13 cellular contexts compared by ENCODE assay signal in the genomic region with DNA sequence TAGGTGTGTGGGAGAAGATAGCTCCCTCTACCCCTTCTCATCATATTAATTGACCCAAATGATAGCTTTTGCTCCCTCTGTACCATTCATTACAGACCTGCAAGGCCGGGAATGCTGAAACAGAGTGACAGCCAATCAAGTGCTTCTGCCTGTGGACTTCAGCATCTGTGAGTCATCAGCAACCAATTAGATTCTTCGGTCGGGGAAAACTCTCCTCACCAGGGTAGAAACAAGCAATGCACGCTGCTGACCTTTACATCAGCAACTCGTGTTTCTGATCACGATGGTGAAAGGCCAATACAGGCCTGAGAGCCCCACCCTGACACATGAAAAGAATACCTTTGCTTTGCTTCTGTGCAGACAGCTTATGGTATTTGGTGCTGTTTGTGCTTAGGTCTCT.
A peak's percentile ranks its signal among the peaks of the same experiment; 100 is the strongest.
DNase-seq lines count a peak whose midpoint lies in the region; ATAC-seq, FAIRE-seq and TF ChIP-seq lines count a peak whose summit lies in the region.
"Had no signal": no experiment of that assay in that cellular context is flagged by ENCODE, and none has a peak within 500 bp of the region (broad histone marks: within the 10 kb centered on the region; RNA-seq: fewer than 3 reads in every experiment).

No MANE protein-coding gene starts in this region.

- no peak for FAIRE-seq in kidney (lab: Jason Lieb, UNC)
- FAIRE-seq: endometrium had no signal

- no peak for TF ChIP-seq CTCF in HFF-Myc (IDR thresholded peaks at IDR 0.05; ENCODE audit: low read depth, low read length, missing control alignments)
- TF ChIP-seq CTCF in cardiac fibroblast (IDR thresholded peaks at IDR 0.05; ENCODE audit: low read depth, low read length), result no peak
- no peak for TF ChIP-seq CTCF in kidney (IDR thresholded peaks at IDR 0.05; ENCODE audit: borderline replicate concordance, extremely low read depth, insufficient read depth)

- intact Hi-C loops in kidney (cut with DNase I), result no loop called here

- no peaks in the 10 kb centered on the region for H3K9me3 ChIP-seq in mesodermal cell (ENCODE audit: control insufficient read depth, low read length)
- no peaks in the 10 kb centered on the region for H3K9me3 ChIP-seq in kidney (ENCODE audit: control insufficient read depth in 1 of 2, low read length in 2 of 2)

- H3K4me1 ChIP-seq in mesodermal cell (ENCODE audit: control insufficient read depth, insufficient read depth, low read length, poor library complexity, severe bottlenecking), result peaks cover 3% of the 10 kb centered on the region
- H3K4me1 ChIP-seq in kidney (ENCODE audit: control insufficient read depth in 1 of 2, insufficient read depth in 1 of 2, low read depth in 1 of 2, low read length in 2 of 2), result no peaks in the 10 kb centered on the region

- 20% methylated on average over 1 to 3 of the region's 6 CpGs for WGBS in mesodermal cell (ENCODE audit: insufficient coverage in 2 of 2), 2 experiments

- ATAC-seq in GM21619 (IDR thresholded peaks at IDR 0.05; ENCODE audit: unreplicated experiment) (no peak), GM18520 (IDR thresholded peaks at IDR 0.05; ENCODE audit: unreplicated experiment) (no peak)
- ATAC-seq: activated T-cell treated with anti-CD3 and anti-CD28 coated beads, Interleukin-2, amount 50 U/mL, for 72 hours; natural killer cell; T-helper 17 cell had no signal

- H3K4me3 ChIP-seq in HFF-Myc (replicated peaks; ENCODE audit: low read depth, low read length), result no peak overlapping the region
- H3K4me3 ChIP-seq in cardiac fibroblast (replicated peaks in 1 of 2; ENCODE audit: low read depth in 2 of 2, low read length in 2 of 2), result no peak overlapping the region
- no peak overlapping the region for H3K4me3 ChIP-seq in mesodermal cell (ENCODE audit: extremely low read depth, insufficient read depth, low read length, poor library complexity, severe bottlenecking)
- H3K4me3 ChIP-seq in kidney (ENCODE audit: low read length in 2 of 2), result no peak overlapping the region

- H3K36me3 ChIP-seq in mesodermal cell (ENCODE audit: control insufficient read depth, insufficient read depth, low read length) (no peaks in the 10 kb centered on the region), kidney (ENCODE audit: control insufficient read depth in 1 of 2, insufficient read depth in 2 of 2, low read length in 2 of 2) (no peaks in the 10 kb centered on the region)

- H3K27ac ChIP-seq in mesodermal cell (ENCODE audit: low read depth, low read length, severe bottlenecking) (peak overlapping the region; percentile 16), kidney (ENCODE audit: low read depth in 2 of 2, low read length in 2 of 2) (no peak overlapping the region)

- H3K9ac ChIP-seq in kidney (ENCODE audit: low read length in 2 of 2), result no peak overlapping the region

- DNase-seq in A172 (ENCODE audit: low spot score), result peak; percentile 61
- peak; percentile 24 for DNase-seq in HFF-Myc (ENCODE audit: extremely low read depth, low read depth)
- peak; percentile 39 to 64 for DNase-seq in cardiac fibroblast (ENCODE audit: low read depth in 2 of 2)
- no peak for DNase-seq in kidney
- no peak for DNase-seq in NK-92 treated with Interleukin-12 subunit alpha and Interleukin-12 subunit beta, amount 100 ng/mL, for 24 hours (lab: John Stamatoyannopoulos, UW)
- DNase-seq: activated T-cell treated with anti-CD3 and anti-CD28 coated beads, Interleukin-2, amount 50 U/mL, for 72 hours; natural killer cell; NCI-H1092; T-helper 17 cell had no signal

Comparison
In these comparisons a context has a peak if more than half of its experiments do, and no peak if none do; other contexts are left out.
1. DNase-seq: peak in A172 (single experiment), HFF-Myc (single experiment) and cardiac fibroblast (2 of 2); none in kidney (single experiment) and NK-92 treated with Interleukin-12 subunit alpha and Interleukin-12 subunit beta, amount 100 ng/mL, for 24 hours (single experiment).